In the genomic region with DNA sequence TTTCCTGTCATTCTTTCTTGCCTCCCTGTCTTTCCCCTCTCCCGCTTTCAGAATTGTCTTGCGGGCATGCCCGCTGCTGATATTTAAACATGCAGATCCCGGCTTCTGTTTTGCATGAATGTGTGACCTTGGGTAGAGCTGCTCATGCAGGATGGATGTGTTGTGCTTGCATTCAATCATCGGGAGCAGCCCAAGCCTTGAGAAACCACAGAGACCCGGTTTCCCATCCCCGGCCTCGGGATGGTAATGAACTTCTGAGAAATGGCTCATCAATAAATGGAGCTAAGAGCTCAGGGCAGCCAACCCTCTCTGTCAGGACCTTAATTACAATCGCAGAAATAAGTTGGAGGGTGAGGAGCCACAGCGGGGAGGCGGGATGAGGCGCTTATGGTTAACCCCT, we compare ENCODE assay signal across 15 cellular contexts.
DNase-seq lines count a peak whose midpoint lies in the region; ATAC-seq, FAIRE-seq and TF ChIP-seq lines count a peak whose summit lies in the region.
"Had no signal": no experiment of that assay in that cellular context is flagged by ENCODE, and none has a peak within 500 bp of the region (broad histone marks: within the 10 kb centered on the region; RNA-seq: fewer than 3 reads in every experiment).

No MANE protein-coding gene starts in this region.

- no peak for TF ChIP-seq EP300 in H1 (IDR thresholded peaks at IDR 0.05; ENCODE audit: borderline replicate concordance in 1 of 2, low read depth in 2 of 2, low read length in 2 of 2)
- TF ChIP-seq EP300 in sigmoid colon (IDR thresholded peaks at IDR 0.05): no peak

- no peaks in the 10 kb centered on the region for H3K23me2 ChIP-seq in H1 (ENCODE audit: low read depth, low read length)

- CTCF ChIA-PET in activated CD8-positive, alpha-beta T cell treated with anti-CD3 and anti-CD28 coated beads, Interleukin-2, amount 10 ng/mL, durations not matched to agents 7 days and 5 days (lab: Charles Lee): no interaction called here
- CTCF ChIA-PET in activated CD8-positive, alpha-beta T cell treated with anti-CD3 and anti-CD28 coated beads for 36 hours (lab: Charles Lee): no interaction called here
- CTCF ChIA-PET in H1 (lab: Charles Lee; ENCODE audit: partially characterized antibody): interaction anchor here (1.0 to 1.2 kb wide), 2 partner anchors 12 to 108 kb away, joined by 3 read pairs; no protein-coding TSS in a partner anchor

- H3K4me1 ChIP-seq in H1 (replicated peaks in 1 of 4; ENCODE audit: control insufficient read depth in 3 of 4, insufficient read depth in 4 of 4, low read length in 3 of 4) (peaks cover 2 to 9% (median 6%) of the 10 kb centered on the region in 4 experiments; a peak in 4 of 7 replicates), sigmoid colon (peaks cover 0 to 8% (median 3%) of the 10 kb centered on the region in 4 donors)

- no peak overlapping the region for H2BK120ac ChIP-seq in H1 (replicated peaks; ENCODE audit: low read depth, low read length)

- intact Hi-C loops in activated CD8-positive, alpha-beta T cell treated with anti-CD3 and anti-CD28 coated beads for 36 hours (cut with micrococcal nuclease): no loop called here
- intact Hi-C loops in sigmoid colon (cut with DNase I): no loop called here
- intact Hi-C loops in activated CD4-positive, alpha-beta T cell treated with anti-CD3 and anti-CD28 coated beads, Interleukin-2, amount 10 ng/mL, durations not matched to agents 24 days and 14 days (cut with micrococcal nuclease): no loop called here

- H3K14ac ChIP-seq in H1 (ENCODE audit: insufficient read length): no peak overlapping the region

- H3K18ac ChIP-seq in H1 (ENCODE audit: extremely low read depth, low read length): no peak overlapping the region; the same call in 1 of the 2 replicates

- no peak for TF ChIP-seq CTCF in activated CD8-positive, alpha-beta T cell treated with anti-CD3 and anti-CD28 coated beads for 36 hours (IDR thresholded peaks at IDR 0.05)
- TF ChIP-seq CTCF in H1 (IDR thresholded peaks at IDR 0.05; ENCODE audit: control extremely low read depth in 1 of 3, insufficient read depth in 1 of 3, low read depth in 1 of 3, low read length in 3 of 3): no peak
- TF ChIP-seq CTCF in sigmoid colon (IDR thresholded peaks at IDR 0.05): no peak

- TF ChIP-seq RAD21 in H1 (IDR thresholded peaks at IDR 0.05 in 1 of 2, conservative IDR thresholded peaks at IDR 0.05 in 1 of 2; ENCODE audit: low read depth in 2 of 2, low read length in 2 of 2): no peak

- H2AFZ ChIP-seq in H1 (ENCODE audit: low read length): no peak overlapping the region

- TF ChIP-seq POLR2A in H1 (IDR thresholded peaks at IDR 0.05; ENCODE audit: control extremely low read depth in 1 of 2, low read depth in 2 of 2, low read length in 2 of 2) (no peak), sigmoid colon (IDR thresholded peaks at IDR 0.05) (no peak)

- no peak for DNase-seq in activated CD8-positive, alpha-beta T cell treated with anti-CD3 and anti-CD28 coated beads, Interleukin-2, amount 10 ng/mL, durations not matched to agents 7 days and 5 days
- no peak for DNase-seq in activated CD8-positive, alpha-beta T cell treated with anti-CD3 and anti-CD28 coated beads for 36 hours
- DNase-seq in NCI-H526 (lab: John Stamatoyannopoulos, UW): peak; percentile 81 to 83
- no peak for DNase-seq in H1 (ENCODE audit: low read depth in 1 of 2, low spot score in 2 of 2)
- peak; percentile 24 for DNase-seq in sigmoid colon
- DNase-seq in GM19239 (ENCODE audit: insufficient read length, low spot score): no peak
- DNase-seq in activated CD4-positive, alpha-beta T cell treated with anti-CD3 and anti-CD28 coated beads, Interleukin-2, amount 10 ng/mL, durations not matched to agents 24 days and 14 days: no peak
- DNase-seq in NCI-H2107 (lab: John Stamatoyannopoulos, UW): no peak
- DNase-seq: ACHN; C1 segment of cervical spinal cord; Calu3; CD4-positive, alpha-beta T cell; DMS 273 treated with DMSO at 0.1 percent for 48 hours; H9 had no signal

- no peak overlapping the region for H3K4me3 Mint-ChIP-seq in activated CD8-positive, alpha-beta T cell treated with anti-CD3 and anti-CD28 coated beads, Interleukin-2, amount 10 ng/mL, durations not matched to agents 7 days and 5 days
- no peak overlapping the region for H3K4me3 Mint-ChIP-seq in activated CD8-positive, alpha-beta T cell treated with anti-CD3 and anti-CD28 coated beads for 36 hours
- H3K4me3 Mint-ChIP-seq in activated CD4-positive, alpha-beta T cell treated with anti-CD3 and anti-CD28 coated beads, Interleukin-2, amount 10 ng/mL, durations not matched to agents 24 days and 14 days: no peak overlapping the region
- H3K4me3 Mint-ChIP-seq: CD4-positive, alpha-beta T cell; H9 had no signal

- H3K4me3 ChIP-seq in H1 (ENCODE audit: extremely low read depth in 1 of 4, insufficient read depth in 2 of 4, low read depth in 3 of 4, low read length in 4 of 4) (no peak overlapping the region), sigmoid colon (no peak overlapping the region)
- H3K4me3 ChIP-seq: GM12878 had no signal

- H3K27ac Mint-ChIP-seq in activated CD8-positive, alpha-beta T cell treated with anti-CD3 and anti-CD28 coated beads, Interleukin-2, amount 10 ng/mL, durations not matched to agents 7 days and 5 days: peak overlapping the region; percentile 0
- H3K27ac Mint-ChIP-seq in activated CD8-positive, alpha-beta T cell treated with anti-CD3 and anti-CD28 coated beads for 36 hours: no peak overlapping the region
- no peak overlapping the region for H3K27ac Mint-ChIP-seq in activated CD4-positive, alpha-beta T cell treated with anti-CD3 and anti-CD28 coated beads, Interleukin-2, amount 10 ng/mL, durations not matched to agents 24 days and 14 days
- H3K27ac Mint-ChIP-seq: CD4-positive, alpha-beta T cell had no signal

- H3K36me3 Mint-ChIP-seq in activated CD8-positive, alpha-beta T cell treated with anti-CD3 and anti-CD28 coated beads, Interleukin-2, amount 10 ng/mL, durations not matched to agents 7 days and 5 days (ENCODE audit: low read depth): peaks cover 2% of the 10 kb centered on the region
- H3K36me3 Mint-ChIP-seq in activated CD8-positive, alpha-beta T cell treated with anti-CD3 and anti-CD28 coated beads for 36 hours (ENCODE audit: low read depth): no peaks in the 10 kb centered on the region
- no peaks in the 10 kb centered on the region for H3K36me3 Mint-ChIP-seq in activated CD4-positive, alpha-beta T cell treated with anti-CD3 and anti-CD28 coated beads, Interleukin-2, amount 10 ng/mL, durations not matched to agents 24 days and 14 days (ENCODE audit: low read depth)

- FAIRE-seq in H1 (lab: Jason Lieb, UNC) (no peak), GM19239 (lab: Jason Lieb, UNC) (no peak)
- FAIRE-seq: GM12878 had no signal

- no peak overlapping the region for H4K5ac ChIP-seq in H1 (ENCODE audit: insufficient read length, low read depth, low read length)

- H3K79me2 ChIP-seq in H1 (ENCODE audit: control insufficient read depth in 1 of 2, insufficient read depth in 2 of 2, low read length in 2 of 2): no peaks in the 10 kb centered on the region

- H3K27me3 ChIP-seq in H1 (replicated peaks in 1 of 4; ENCODE audit: control insufficient read depth in 3 of 4, extremely low read depth in 1 of 4, insufficient read depth in 3 of 4, low read length in 3 of 4) (peaks cover 0 to 2% (median 0%) of the 10 kb centered on the region in 4 experiments; a peak in 1 of 7 replicates), sigmoid colon (peaks cover 0 to 10% (median 0%) of the 10 kb centered on the region in 3 donors)

- peak overlapping the region; percentile 35; the same call in 1 of the 2 replicates for H2BK5ac ChIP-seq in H1 (ENCODE audit: low read depth, low read length)

- POLR2A ChIA-PET in activated CD8-positive, alpha-beta T cell treated with anti-CD3 and anti-CD28 coated beads, Interleukin-2, amount 10 ng/mL, durations not matched to agents 7 days and 5 days (lab: Charles Lee): no interaction called here
- POLR2A ChIA-PET in activated CD8-positive, alpha-beta T cell treated with anti-CD3 and anti-CD28 coated beads for 36 hours (lab: Charles Lee): interaction anchor here (1.0 to 1.3 kb wide), 3 partner anchors 9 to 15 kb away, joined by 3 read pairs; no protein-coding TSS in a partner anchor
- POLR2A ChIA-PET in H1 (lab: Charles Lee; ENCODE audit: partially characterized antibody): no interaction called here

- no peak overlapping the region for H2BK20ac ChIP-seq in H1 (ENCODE audit: low read length)

- peaks cover 3% of the 10 kb centered on the region for H3K9me3 Mint-ChIP-seq in activated CD8-positive, alpha-beta T cell treated with anti-CD3 and anti-CD28 coated beads, Interleukin-2, amount 10 ng/mL, durations not matched to agents 7 days and 5 days (ENCODE audit: insufficient read depth)
- H3K9me3 Mint-ChIP-seq in activated CD8-positive, alpha-beta T cell treated with anti-CD3 and anti-CD28 coated beads for 36 hours: peaks cover 4% of the 10 kb centered on the region
- no peaks in the 10 kb centered on the region for H3K9me3 Mint-ChIP-seq in activated CD4-positive, alpha-beta T cell treated with anti-CD3 and anti-CD28 coated beads, Interleukin-2, amount 10 ng/mL, durations not matched to agents 24 days and 14 days
- H3K9me3 Mint-ChIP-seq: CD4-positive, alpha-beta T cell had no signal

- H3K4me2 ChIP-seq in H1 (ENCODE audit: insufficient read depth in 1 of 2, low read depth in 2 of 2, low read length in 2 of 2): no peak overlapping the region

- peaks cover 5% of the 10 kb centered on the region for H3K4me1 Mint-ChIP-seq in activated CD8-positive, alpha-beta T cell treated with anti-CD3 and anti-CD28 coated beads, Interleukin-2, amount 10 ng/mL, durations not matched to agents 7 days and 5 days (ENCODE audit: low read depth)
- H3K4me1 Mint-ChIP-seq in activated CD8-positive, alpha-beta T cell treated with anti-CD3 and anti-CD28 coated beads for 36 hours (ENCODE audit: low read depth): peaks cover under 1% of the 10 kb centered on the region
- H3K4me1 Mint-ChIP-seq in activated CD4-positive, alpha-beta T cell treated with anti-CD3 and anti-CD28 coated beads, Interleukin-2, amount 10 ng/mL, durations not matched to agents 24 days and 14 days: peaks cover 4% of the 10 kb centered on the region

- 0 out of 2 replicates have a peak overlapping the region, but pooled peaks have one; percentile 27 for H2BK12ac ChIP-seq in H1 (ENCODE audit: low read depth, low read length)

- H4K20me1 ChIP-seq in H1 (replicated peaks in 1 of 2; ENCODE audit: control insufficient read depth in 1 of 2, insufficient read depth in 2 of 2, low read length in 2 of 2): no peaks in the 10 kb centered on the region

- no peak overlapping the region for H4K91ac ChIP-seq in H1 (replicated peaks; ENCODE audit: insufficient read length, low read length)

- H3K27me3 Mint-ChIP-seq in activated CD8-positive, alpha-beta T cell treated with anti-CD3 and anti-CD28 coated beads, Interleukin-2, amount 10 ng/mL, durations not matched to agents 7 days and 5 days (ENCODE audit: low read depth): peaks cover 13% of the 10 kb centered on the region
- H3K27me3 Mint-ChIP-seq in activated CD8-positive, alpha-beta T cell treated with anti-CD3 and anti-CD28 coated beads for 36 hours: no peaks in the 10 kb centered on the region
- peaks cover 24% of the 10 kb centered on the region for H3K27me3 Mint-ChIP-seq in activated CD4-positive, alpha-beta T cell treated with anti-CD3 and anti-CD28 coated beads, Interleukin-2, amount 10 ng/mL, durations not matched to agents 24 days and 14 days
- H3K27me3 Mint-ChIP-seq: CD4-positive, alpha-beta T cell had no signal

- no peak overlapping the region for H3K4ac ChIP-seq in H1 (replicated peaks; ENCODE audit: insufficient read length, low read depth, low read length)

- no peak overlapping the region for H4K8ac ChIP-seq in H1 (ENCODE audit: extremely low read depth, insufficient read depth, low read length)

- no peaks in the 10 kb centered on the region for H3K79me1 ChIP-seq in H1 (ENCODE audit: low read depth, low read length)

- no peak overlapping the region for H2BK15ac ChIP-seq in H1 (ENCODE audit: low read length)

- no peak overlapping the region for H3K23ac ChIP-seq in H1 (ENCODE audit: insufficient read length)

- no peak overlapping the region for H3K9ac ChIP-seq in H1 (replicated peaks in 1 of 4; ENCODE audit: extremely low read depth in 1 of 4, low read depth in 3 of 4, low read length in 3 of 4)

- 74% methylated on average over 12 of the region's 12 CpGs; no CpG with 5 or more reads in 1 of the 2 experiments for WGBS in H1 (ENCODE audit: extremely low coverage in 1 of 2, insufficient coverage in 1 of 2, insufficient read length in 1 of 2, insufficient replicate concordance in 2 of 2, low coverage in 1 of 2, low lambda C conversion rate in 2 of 2, missing lambda C conversion rate in 1 of 2), 2 experiments
- WGBS in sigmoid colon, 2 donors: 57 to 67% methylated on average over 12 of the region's 12 CpGs

- no peak overlapping the region for H2AK5ac ChIP-seq in H1 (ENCODE audit: low read depth, low read length)

- no peak for ATAC-seq in activated CD8-positive, alpha-beta T cell treated with anti-CD3 and anti-CD28 coated beads, Interleukin-2, amount 10 ng/mL, durations not matched to agents 7 days and 5 days
- no peak for ATAC-seq in activated CD8-positive, alpha-beta T cell treated with anti-CD3 and anti-CD28 coated beads for 36 hours
- ATAC-seq: GM12878 had no signal

- no peak overlapping the region for H3K56ac ChIP-seq in H1 (replicated peaks; ENCODE audit: insufficient read length, low read depth, low read length)

- H3K36me3 ChIP-seq in H1 (ENCODE audit: control insufficient read depth in 2 of 4, insufficient read depth in 4 of 4, low read length in 3 of 4): no peaks in the 10 kb centered on the region
- H3K36me3 ChIP-seq in sigmoid colon: no peaks in the 10 kb centered on the region

- H3K9me3 ChIP-seq in H1 (ENCODE audit: insufficient read depth in 2 of 2, low read depth in 1 of 2, low read length in 1 of 2) (peaks cover 7 to 9% of the 10 kb centered on the region in 2 experiments; a peak in 3 of 4 replicates), sigmoid colon (peaks cover 0 to 4% (median 2%) of the 10 kb centered on the region in 4 donors)

- H3K27ac ChIP-seq in H1 (ENCODE audit: low read depth, low read length) (no peak overlapping the region), sigmoid colon (no peak overlapping the region)

Comparison
In these comparisons a context has a peak if more than half of its experiments do, and no peak if none do; other contexts are left out.
1. DNase-seq: peak in NCI-H526 (2 of 2) and sigmoid colon (single experiment); none in activated CD8-positive, alpha-beta T cell treated with anti-CD3 and anti-CD28 coated beads, Interleukin-2, amount 10 ng/mL, durations not matched to agents 7 days and 5 days (single experiment), activated CD8-positive, alpha-beta T cell treated with anti-CD3 and anti-CD28 coated beads for 36 hours (single experiment), H1 (0 of 2), GM19239 (single experiment), activated CD4-positive, alpha-beta T cell treated with anti-CD3 and anti-CD28 coated beads, Interleukin-2, amount 10 ng/mL, durations not matched to agents 24 days and 14 days (single experiment) and NCI-H2107 (single experiment).